In the genomic region with DNA sequence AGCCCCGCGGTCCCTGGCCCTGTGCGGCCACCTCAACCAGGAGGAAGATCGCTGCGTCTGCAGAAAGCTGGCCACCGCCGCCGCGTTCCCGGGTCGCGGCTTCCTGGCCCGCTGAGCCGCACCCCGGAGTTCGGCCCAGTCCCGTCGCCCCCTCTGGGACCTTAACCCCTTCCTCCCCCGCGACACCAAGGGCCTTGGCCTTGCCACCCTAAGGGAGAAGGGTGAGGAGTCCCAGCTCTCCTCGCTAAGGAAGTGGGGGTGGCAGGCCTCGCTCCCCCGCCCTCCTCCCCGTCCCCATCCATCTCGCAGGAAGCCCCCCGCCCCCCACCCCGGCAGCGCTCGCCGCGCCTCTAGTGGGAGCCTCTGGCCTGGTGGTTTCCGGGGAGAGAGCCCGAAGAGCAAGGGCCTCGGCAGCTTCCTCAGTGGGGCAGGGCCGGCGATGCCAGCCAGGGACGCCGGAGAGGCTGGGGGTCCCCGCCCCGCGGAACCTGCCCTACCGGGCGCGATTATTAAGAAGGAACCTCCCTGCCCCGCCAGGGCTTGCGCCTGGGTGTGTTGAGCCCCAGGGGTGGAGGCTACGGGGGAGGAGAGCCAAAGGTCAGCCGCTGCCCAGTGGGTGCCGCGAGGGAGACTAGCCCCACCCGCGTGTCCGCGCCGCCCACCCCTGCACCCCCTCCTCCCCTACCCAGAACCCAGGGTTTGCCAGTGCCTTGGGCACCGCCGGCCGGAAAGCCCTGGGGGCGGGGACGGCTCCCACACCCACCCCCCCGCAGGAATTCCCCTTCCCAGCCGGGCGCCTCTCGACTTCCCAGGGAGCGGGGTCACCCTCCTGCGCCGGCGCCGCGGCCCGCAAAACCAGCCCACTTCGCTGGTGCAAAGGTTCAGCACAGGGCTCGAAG, we compare ENCODE assay signal across 1 cellular context.
TF ChIP-seq lines count a peak whose summit lies in the region.

No MANE protein-coding gene starts in this region.

TF ChIP-seq in HepG2, 621 proteins besides CTCF, POLR2A, EP300 and RAD21 (continued from another document and continues in another):
- TF ChIP-seq, protein P1, sequence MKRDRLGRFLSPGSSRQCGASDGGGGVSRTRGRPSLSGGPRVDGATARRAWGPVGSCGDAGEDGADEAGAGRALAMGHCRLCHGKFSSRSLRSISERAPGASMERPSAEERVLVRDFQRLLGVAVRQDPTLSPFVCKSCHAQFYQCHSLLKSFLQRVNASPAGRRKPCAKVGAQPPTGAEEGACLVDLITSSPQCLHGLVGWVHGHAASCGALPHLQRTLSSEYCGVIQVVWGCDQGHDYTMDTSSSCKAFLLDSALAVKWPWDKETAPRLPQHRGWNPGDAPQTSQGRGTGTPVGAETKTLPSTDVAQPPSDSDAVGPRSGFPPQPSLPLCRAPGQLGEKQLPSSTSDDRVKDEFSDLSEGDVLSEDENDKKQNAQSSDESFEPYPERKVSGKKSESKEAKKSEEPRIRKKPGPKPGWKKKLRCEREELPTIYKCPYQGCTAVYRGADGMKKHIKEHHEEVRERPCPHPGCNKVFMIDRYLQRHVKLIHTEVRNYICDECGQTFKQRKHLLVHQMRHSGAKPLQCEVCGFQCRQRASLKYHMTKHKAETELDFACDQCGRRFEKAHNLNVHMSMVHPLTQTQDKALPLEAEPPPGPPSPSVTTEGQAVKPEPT (CRISPR knock-in tag; IDR thresholded peaks at IDR 0.05; ENCODE audit: low read depth) = no peak
- peak; percentile 19; the same call in 1 of the 2 replicates for TF ChIP-seq ZNF614 (CRISPR knock-in tag; IDR thresholded peaks at IDR 0.05; ENCODE audit: borderline replicate concordance)
- TF ChIP-seq, protein P2, sequence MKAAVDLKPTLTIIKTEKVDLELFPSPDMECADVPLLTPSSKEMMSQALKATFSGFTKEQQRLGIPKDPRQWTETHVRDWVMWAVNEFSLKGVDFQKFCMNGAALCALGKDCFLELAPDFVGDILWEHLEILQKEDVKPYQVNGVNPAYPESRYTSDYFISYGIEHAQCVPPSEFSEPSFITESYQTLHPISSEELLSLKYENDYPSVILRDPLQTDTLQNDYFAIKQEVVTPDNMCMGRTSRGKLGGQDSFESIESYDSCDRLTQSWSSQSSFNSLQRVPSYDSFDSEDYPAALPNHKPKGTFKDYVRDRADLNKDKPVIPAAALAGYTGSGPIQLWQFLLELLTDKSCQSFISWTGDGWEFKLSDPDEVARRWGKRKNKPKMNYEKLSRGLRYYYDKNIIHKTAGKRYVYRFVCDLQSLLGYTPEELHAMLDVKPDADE (CRISPR knock-in tag; IDR thresholded peaks at IDR 0.05) = peak; percentile 64; the same call in 1 of the 2 replicates
- no peak for TF ChIP-seq SMAD1 (CRISPR knock-in tag; IDR thresholded peaks at IDR 0.05; ENCODE audit: borderline replicate concordance, low read depth)
- 0 out of 2 replicates have a peak, but pooled peaks have one; percentile 56 for TF ChIP-seq DNMT1 (CRISPR knock-in tag; IDR thresholded peaks at IDR 0.05)
- peak; percentile 47 for TF ChIP-seq PHF8 (CRISPR knock-in tag; IDR thresholded peaks at IDR 0.05)
- TF ChIP-seq RFXAP (CRISPR knock-in tag; IDR thresholded peaks at IDR 0.05; ENCODE audit: borderline replicate concordance) = 0 out of 2 replicates have a peak, but pooled peaks have one; percentile 41
- peak; percentile 53; the same call in 1 of the 2 replicates for TF ChIP-seq ZNF782 (CRISPR knock-in tag; IDR thresholded peaks at IDR 0.05; ENCODE audit: borderline replicate concordance)
- TF ChIP-seq MTF1 (CRISPR knock-in tag; IDR thresholded peaks at IDR 0.05) = no peak
- no peak; the same call in 1 of the 2 replicates for TF ChIP-seq PPARG (CRISPR knock-in tag; conservative IDR thresholded peaks at IDR 0.05)
- TF ChIP-seq CHD2 (IDR thresholded peaks at IDR 0.05; ENCODE audit: low read depth, low read length) = peak; percentile 13; the same call in 1 of the 2 replicates
- TF ChIP-seq ZNF329 (CRISPR knock-in tag; IDR thresholded peaks at IDR 0.05; ENCODE audit: low read depth) = 0 out of 2 replicates have a peak, but pooled peaks have one; percentile 37
- TF ChIP-seq, protein P3, sequence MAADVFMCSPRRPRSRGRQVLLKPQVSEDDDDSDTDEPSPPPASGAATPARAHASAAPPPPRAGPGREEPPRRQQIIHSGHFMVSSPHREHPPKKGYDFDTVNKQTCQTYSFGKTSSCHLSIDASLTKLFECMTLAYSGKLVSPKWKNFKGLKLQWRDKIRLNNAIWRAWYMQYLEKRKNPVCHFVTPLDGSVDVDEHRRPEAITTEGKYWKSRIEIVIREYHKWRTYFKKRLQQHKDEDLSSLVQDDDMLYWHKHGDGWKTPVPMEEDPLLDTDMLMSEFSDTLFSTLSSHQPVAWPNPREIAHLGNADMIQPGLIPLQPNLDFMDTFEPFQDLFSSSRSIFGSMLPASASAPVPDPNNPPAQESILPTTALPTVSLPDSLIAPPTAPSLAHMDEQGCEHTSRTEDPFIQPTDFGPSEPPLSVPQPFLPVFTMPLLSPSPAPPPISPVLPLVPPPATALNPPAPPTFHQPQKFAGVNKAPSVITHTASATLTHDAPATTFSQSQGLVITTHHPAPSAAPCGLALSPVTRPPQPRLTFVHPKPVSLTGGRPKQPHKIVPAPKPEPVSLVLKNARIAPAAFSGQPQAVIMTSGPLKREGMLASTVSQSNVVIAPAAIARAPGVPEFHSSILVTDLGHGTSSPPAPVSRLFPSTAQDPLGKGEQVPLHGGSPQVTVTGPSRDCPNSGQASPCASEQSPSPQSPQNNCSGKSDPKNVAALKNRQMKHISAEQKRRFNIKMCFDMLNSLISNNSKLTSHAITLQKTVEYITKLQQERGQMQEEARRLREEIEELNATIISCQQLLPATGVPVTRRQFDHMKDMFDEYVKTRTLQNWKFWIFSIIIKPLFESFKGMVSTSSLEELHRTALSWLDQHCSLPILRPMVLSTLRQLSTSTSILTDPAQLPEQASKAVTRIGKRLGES (CRISPR knock-in tag; IDR thresholded peaks at IDR 0.05; ENCODE audit: borderline replicate concordance) = 0 out of 2 replicates have a peak, but pooled peaks have one; percentile 54
- TF ChIP-seq NONO (IDR thresholded peaks at IDR 0.05) = no peak
- TF ChIP-seq NONO (CRISPR knock-in tag; conservative IDR thresholded peaks at IDR 0.05) = 0 out of 2 replicates have a peak, but pooled peaks have one; percentile 22
- peak; percentile 5; the same call in 1 of the 2 replicates for TF ChIP-seq ZMYM3 (CRISPR knock-in tag; IDR thresholded peaks at IDR 0.05)
- peak; percentile 67; the same call in 1 of the 2 replicates for TF ChIP-seq ZNF317 (CRISPR knock-in tag; IDR thresholded peaks at IDR 0.05)
- peak; percentile 76 for TF ChIP-seq HIVEP1 (CRISPR knock-in tag; IDR thresholded peaks at IDR 0.05)
- TF ChIP-seq ZNF746 (CRISPR knock-in tag; IDR thresholded peaks at IDR 0.05) = peak; percentile 1
- no peak for TF ChIP-seq ZNF251 (CRISPR knock-in tag; IDR thresholded peaks at IDR 0.05)
- no peak for TF ChIP-seq ARID2 (CRISPR knock-in tag; IDR thresholded peaks at IDR 0.05; ENCODE audit: borderline replicate concordance)
- TF ChIP-seq IKZF4 (CRISPR knock-in tag; IDR thresholded peaks at IDR 0.05; ENCODE audit: borderline replicate concordance, low read depth, not compliant biosample characterization) = peak; percentile 59
- TF ChIP-seq ZNF205 (CRISPR knock-in tag; IDR thresholded peaks at IDR 0.05) = no peak
- TF ChIP-seq SUZ12 (IDR thresholded peaks at IDR 0.05; ENCODE audit: low read depth, low read length) = no peak
- no peak for TF ChIP-seq ATAD3A (CRISPR knock-in tag; IDR thresholded peaks at IDR 0.05)
- no peak for TF ChIP-seq NR2C2 (CRISPR knock-in tag; IDR thresholded peaks at IDR 0.05; ENCODE audit: borderline replicate concordance)
- TF ChIP-seq SMAD9 (CRISPR knock-in tag; IDR thresholded peaks at IDR 0.05) = no peak
- no peak for TF ChIP-seq FOXA1 (IDR thresholded peaks at IDR 0.05)
- no peak; the same call in 1 of the 2 replicates for TF ChIP-seq FOXA1 (CRISPR knock-in tag; IDR thresholded peaks at IDR 0.05)
- TF ChIP-seq, protein P4, sequence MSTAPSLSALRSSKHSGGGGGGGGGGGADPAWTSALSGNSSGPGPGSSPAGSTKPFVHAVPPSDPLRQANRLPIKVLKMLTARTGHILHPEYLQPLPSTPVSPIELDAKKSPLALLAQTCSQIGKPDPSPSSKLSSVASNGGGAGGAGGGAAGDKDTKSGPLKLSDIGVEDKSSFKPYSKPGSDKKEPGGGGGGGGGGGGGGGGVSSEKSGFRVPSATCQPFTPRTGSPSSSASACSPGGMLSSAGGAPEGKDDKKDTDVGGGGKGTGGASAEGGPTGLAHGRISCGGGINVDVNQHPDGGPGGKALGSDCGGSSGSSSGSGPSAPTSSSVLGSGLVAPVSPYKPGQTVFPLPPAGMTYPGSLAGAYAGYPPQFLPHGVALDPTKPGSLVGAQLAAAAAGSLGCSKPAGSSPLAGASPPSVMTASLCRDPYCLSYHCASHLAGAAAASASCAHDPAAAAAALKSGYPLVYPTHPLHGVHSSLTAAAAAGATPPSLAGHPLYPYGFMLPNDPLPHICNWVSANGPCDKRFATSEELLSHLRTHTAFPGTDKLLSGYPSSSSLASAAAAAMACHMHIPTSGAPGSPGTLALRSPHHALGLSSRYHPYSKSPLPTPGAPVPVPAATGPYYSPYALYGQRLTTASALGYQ (CRISPR knock-in tag; IDR thresholded peaks at IDR 0.05) = peak; percentile 33; the same call in 1 of the 2 replicates
- TF ChIP-seq RXRA (CRISPR knock-in tag; IDR thresholded peaks at IDR 0.05) = peak; percentile 75
- TF ChIP-seq MBD4 (IDR thresholded peaks at IDR 0.05; ENCODE audit: borderline replicate concordance, low read length) = no peak
- TF ChIP-seq, protein P5, sequence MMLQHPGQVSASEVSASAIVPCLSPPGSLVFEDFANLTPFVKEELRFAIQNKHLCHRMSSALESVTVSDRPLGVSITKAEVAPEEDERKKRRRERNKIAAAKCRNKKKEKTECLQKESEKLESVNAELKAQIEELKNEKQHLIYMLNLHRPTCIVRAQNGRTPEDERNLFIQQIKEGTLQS (CRISPR knock-in tag; IDR thresholded peaks at IDR 0.05) = no peak
- no peak; the same call in none of the 2 replicates for TF ChIP-seq ZSCAN29 (CRISPR knock-in tag; conservative IDR thresholded peaks at IDR 0.05)
- peak; percentile 8; the same call in 1 of the 2 replicates for TF ChIP-seq ELF3 (CRISPR knock-in tag; IDR thresholded peaks at IDR 0.05)
- TF ChIP-seq SPEN (CRISPR knock-in tag; IDR thresholded peaks at IDR 0.05; ENCODE audit: low read depth) = peak; percentile 75; the same call in 1 of the 2 replicates
- TF ChIP-seq, protein P6, sequence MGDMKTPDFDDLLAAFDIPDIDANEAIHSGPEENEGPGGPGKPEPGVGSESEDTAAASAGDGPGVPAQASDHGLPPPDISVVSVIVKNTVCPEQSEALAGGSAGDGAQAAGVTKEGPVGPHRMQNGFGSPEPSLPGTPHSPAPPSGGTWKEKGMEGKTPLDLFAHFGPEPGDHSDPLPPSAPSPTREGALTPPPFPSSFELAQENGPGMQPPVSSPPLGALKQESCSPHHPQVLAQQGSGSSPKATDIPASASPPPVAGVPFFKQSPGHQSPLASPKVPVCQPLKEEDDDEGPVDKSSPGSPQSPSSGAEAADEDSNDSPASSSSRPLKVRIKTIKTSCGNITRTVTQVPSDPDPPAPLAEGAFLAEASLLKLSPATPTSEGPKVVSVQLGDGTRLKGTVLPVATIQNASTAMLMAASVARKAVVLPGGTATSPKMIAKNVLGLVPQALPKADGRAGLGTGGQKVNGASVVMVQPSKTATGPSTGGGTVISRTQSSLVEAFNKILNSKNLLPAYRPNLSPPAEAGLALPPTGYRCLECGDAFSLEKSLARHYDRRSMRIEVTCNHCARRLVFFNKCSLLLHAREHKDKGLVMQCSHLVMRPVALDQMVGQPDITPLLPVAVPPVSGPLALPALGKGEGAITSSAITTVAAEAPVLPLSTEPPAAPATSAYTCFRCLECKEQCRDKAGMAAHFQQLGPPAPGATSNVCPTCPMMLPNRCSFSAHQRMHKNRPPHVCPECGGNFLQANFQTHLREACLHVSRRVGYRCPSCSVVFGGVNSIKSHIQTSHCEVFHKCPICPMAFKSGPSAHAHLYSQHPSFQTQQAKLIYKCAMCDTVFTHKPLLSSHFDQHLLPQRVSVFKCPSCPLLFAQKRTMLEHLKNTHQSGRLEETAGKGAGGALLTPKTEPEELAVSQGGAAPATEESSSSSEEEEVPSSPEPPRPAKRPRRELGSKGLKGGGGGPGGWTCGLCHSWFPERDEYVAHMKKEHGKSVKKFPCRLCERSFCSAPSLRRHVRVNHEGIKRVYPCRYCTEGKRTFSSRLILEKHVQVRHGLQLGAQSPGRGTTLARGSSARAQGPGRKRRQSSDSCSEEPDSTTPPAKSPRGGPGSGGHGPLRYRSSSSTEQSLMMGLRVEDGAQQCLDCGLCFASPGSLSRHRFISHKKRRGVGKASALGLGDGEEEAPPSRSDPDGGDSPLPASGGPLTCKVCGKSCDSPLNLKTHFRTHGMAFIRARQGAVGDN (CRISPR knock-in tag; IDR thresholded peaks at IDR 0.05) = peak; percentile 81
- no peak for TF ChIP-seq RFX1 (IDR thresholded peaks at IDR 0.05)
- TF ChIP-seq ZNF546 (CRISPR knock-in tag; conservative IDR thresholded peaks at IDR 0.05) = peak; percentile 92
- TF ChIP-seq ZNF180 (CRISPR knock-in tag; IDR thresholded peaks at IDR 0.05; ENCODE audit: borderline replicate concordance, low read depth) = 0 out of 2 replicates have a peak, but pooled peaks have one; percentile 81
- TF ChIP-seq ETV5 (CRISPR knock-in tag; IDR thresholded peaks at IDR 0.05; ENCODE audit: borderline replicate concordance) = peak; percentile 50; the same call in 1 of the 2 replicates
- TF ChIP-seq ZNF468 (CRISPR knock-in tag; IDR thresholded peaks at IDR 0.05) = no peak
- TF ChIP-seq KLF15 (CRISPR knock-in tag; IDR thresholded peaks at IDR 0.05; ENCODE audit: borderline replicate concordance) = peak; percentile 45; the same call in 1 of the 2 replicates
- peak; percentile 17; the same call in 1 of the 2 replicates for TF ChIP-seq ZSCAN9 (CRISPR knock-in tag; IDR thresholded peaks at IDR 0.05; ENCODE audit: borderline replicate concordance)
- peak; percentile 89 for TF ChIP-seq HNRNPK (IDR thresholded peaks at IDR 0.05; ENCODE audit: low read depth, low read length, poor library complexity, severe bottlenecking)
- TF ChIP-seq, protein P7, sequence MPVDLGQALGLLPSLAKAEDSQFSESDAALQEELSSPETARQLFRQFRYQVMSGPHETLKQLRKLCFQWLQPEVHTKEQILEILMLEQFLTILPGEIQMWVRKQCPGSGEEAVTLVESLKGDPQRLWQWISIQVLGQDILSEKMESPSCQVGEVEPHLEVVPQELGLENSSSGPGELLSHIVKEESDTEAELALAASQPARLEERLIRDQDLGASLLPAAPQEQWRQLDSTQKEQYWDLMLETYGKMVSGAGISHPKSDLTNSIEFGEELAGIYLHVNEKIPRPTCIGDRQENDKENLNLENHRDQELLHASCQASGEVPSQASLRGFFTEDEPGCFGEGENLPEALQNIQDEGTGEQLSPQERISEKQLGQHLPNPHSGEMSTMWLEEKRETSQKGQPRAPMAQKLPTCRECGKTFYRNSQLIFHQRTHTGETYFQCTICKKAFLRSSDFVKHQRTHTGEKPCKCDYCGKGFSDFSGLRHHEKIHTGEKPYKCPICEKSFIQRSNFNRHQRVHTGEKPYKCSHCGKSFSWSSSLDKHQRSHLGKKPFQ (CRISPR knock-in tag; IDR thresholded peaks at IDR 0.05; ENCODE audit: insufficient replicate concordance) = peak; percentile 89
- 0 out of 2 replicates have a peak, but pooled peaks have one; percentile 16 for TF ChIP-seq IRF2 (CRISPR knock-in tag; IDR thresholded peaks at IDR 0.05)
